Comparison of ENCODE assay signal across 8 cellular contexts in genomic region chr9:21031091-21031817, GRCh38. TPM values are rescaled to one million over a fixed set of nuclear protein-coding genes. Genes with fewer than 3 reads are reported as not detected.
DNase-seq lines count a peak whose midpoint lies in the region; ATAC-seq and TF ChIP-seq lines count a peak whose summit lies in the region.

A gene with protein sequence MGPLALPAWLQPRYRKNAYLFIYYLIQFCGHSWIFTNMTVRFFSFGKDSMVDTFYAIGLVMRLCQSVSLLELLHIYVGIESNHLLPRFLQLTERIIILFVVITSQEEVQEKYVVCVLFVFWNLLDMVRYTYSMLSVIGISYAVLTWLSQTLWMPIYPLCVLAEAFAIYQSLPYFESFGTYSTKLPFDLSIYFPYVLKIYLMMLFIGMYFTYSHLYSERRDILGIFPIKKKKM (minus strand): TSS chr9:21031640. CDS start chr9:21031590, 50 bp downstream.

- H3K27ac ChIP-seq in gastroesophageal sphincter = peak within 1 kb of the TSS; percentile 85 to 90 (median 89)
- H3K27ac ChIP-seq in ovary = peak within 1 kb of the TSS; percentile 54 to 58
- peak within 1 kb of the TSS; percentile 78 to 94 (median 83) for H3K27ac ChIP-seq in thyroid gland
- H3K27ac ChIP-seq in MM.1S (ENCODE audit: low read length) = no peak within 1 kb of the TSS

- no peaks in the 10 kb centered on the region for H3K9me3 Mint-ChIP-seq in HFFc6

- no peaks in the 10 kb centered on the region for H4K20me1 ChIP-seq in MM.1S (ENCODE audit: insufficient read depth, low read length)

- intact Hi-C loops in ovary (cut with DNase I) = no loop called here
- intact Hi-C loops in thyroid gland (cut with DNase I) = no loop called here

- H3K27me3 ChIP-seq in gastroesophageal sphincter (no peaks in the 10 kb centered on the region), ovary (no peaks in the 10 kb centered on the region), thyroid gland (no peaks in the 10 kb centered on the region), MM.1S (replicated peaks; ENCODE audit: insufficient read depth, low read length) (no peaks in the 10 kb centered on the region)

- H3K9me2 ChIP-seq in MM.1S (replicated peaks; ENCODE audit: insufficient read depth, low read length) = no peaks in the 10 kb centered on the region

- H3K4me1 ChIP-seq in gastroesophageal sphincter = peaks cover 3 to 52% (median 5%) of the 10 kb centered on the region in 3 donors
- peaks cover 4% of the 10 kb centered on the region for H3K4me1 ChIP-seq in ovary (ENCODE audit: insufficient read depth)
- peaks cover 3 to 6% of the 10 kb centered on the region in 2 donors for H3K4me1 ChIP-seq in thyroid gland
- no peaks in the 10 kb centered on the region for H3K4me1 ChIP-seq in MM.1S (ENCODE audit: low read length)

- H3K9ac ChIP-seq in MM.1S (ENCODE audit: low read length) = no peak within 1 kb of the TSS

- H3K4me3 ChIP-seq in gastroesophageal sphincter (peak within 1 kb of the TSS; percentile 72 to 88), ovary (peak within 1 kb of the TSS; percentile 52), thyroid gland (replicated peaks in 1 of 3) (peak within 1 kb of the TSS in 2 of 3 donors; percentile 14 to 32), MM.1S (ENCODE audit: low read length) (no peak within 1 kb of the TSS)

- peaks cover 5% of the 10 kb centered on the region for H3K27me3 Mint-ChIP-seq in HFFc6 (ENCODE audit: insufficient read depth)

- WGBS in gastroesophageal sphincter (ENCODE audit: low coverage in 1 of 2), 2 donors = 3 to 25% methylated on average over 4 to 9 of the region's 48 CpGs
- 3 to 7% (median 3%) methylated on average over 31 to 48 of the region's 48 CpGs for WGBS in ovary, 3 donors
- WGBS in thyroid gland, 2 donors = 6 to 7% methylated on average over 19 to 41 of the region's 48 CpGs

- peak; percentile 76 for ATAC-seq in GM18505 (IDR thresholded peaks at IDR 0.05; ENCODE audit: unreplicated experiment)
- peak; percentile 94 for ATAC-seq in gastroesophageal sphincter

- H2AFZ ChIP-seq in MM.1S (ENCODE audit: low read length) = no peak within 1 kb of the TSS

- peak within 1 kb of the TSS; percentile 58 for H3K4me3 Mint-ChIP-seq in HFFc6

- peaks cover 0 to 2% of the 10 kb centered on the region in 2 donors for H3K36me3 ChIP-seq in gastroesophageal sphincter
- H3K36me3 ChIP-seq in ovary = no peaks in the 10 kb centered on the region
- no peaks in the 10 kb centered on the region for H3K36me3 ChIP-seq in thyroid gland
- H3K36me3 ChIP-seq in MM.1S (replicated peaks; ENCODE audit: insufficient read depth, low read length) = no peaks in the 10 kb centered on the region

- no peaks in the 10 kb centered on the region for H3K79me2 ChIP-seq in MM.1S (ENCODE audit: low read length)

- TF ChIP-seq CTCF in HFFc6 (IDR thresholded peaks at IDR 0.05) = no peak
- peak in 3 of 4 experiments; percentile 8 to 35 (median 27) for TF ChIP-seq CTCF in gastroesophageal sphincter (IDR thresholded peaks at IDR 0.05)
- TF ChIP-seq CTCF in ovary (IDR thresholded peaks at IDR 0.05) = no peak
- TF ChIP-seq CTCF in thyroid gland (IDR thresholded peaks at IDR 0.05) = peak in 2 of 6 experiments; percentile 5 to 15
- TF ChIP-seq CTCF in MM.1S (IDR thresholded peaks at IDR 0.05; ENCODE audit: low read length) = no peak

- H3F3A ChIP-seq in MM.1S (ENCODE audit: insufficient read depth, low read length) = no peaks in the 10 kb centered on the region

- peaks cover 22% of the 10 kb centered on the region for H3K4me1 Mint-ChIP-seq in HFFc6 (ENCODE audit: low read depth)

- TF ChIP-seq EP300 in gastroesophageal sphincter (IDR thresholded peaks at IDR 0.05) (no peak), ovary (IDR thresholded peaks at IDR 0.05) (no peak)

- DNase-seq in HFFc6 (no peak), NCI-H345 treated with DMSO at 0.1 percent for 48 hours (lab: John Stamatoyannopoulos, UW; ENCODE audit: unreplicated experiment) (peak; percentile 9), ovary (peak; percentile 42 to 76 (median 67)), thyroid gland (peak; percentile 90 to 92), MM.1S (no peak)
- peak; percentile 67 for DNase-seq in activated effector memory CD4-positive, alpha-beta T cell treated with Interleukin-2 at 50 U/mL for 16 hours

- no peak within 1 kb of the TSS for H3K4me2 ChIP-seq in MM.1S (ENCODE audit: low read depth, low read length)

- H3K36me3 Mint-ChIP-seq in HFFc6 (ENCODE audit: low read depth) = no peaks in the 10 kb centered on the region

- H3K9me3 ChIP-seq in gastroesophageal sphincter (no peaks in the 10 kb centered on the region), ovary (no peaks in the 10 kb centered on the region), thyroid gland (no peaks in the 10 kb centered on the region), MM.1S (replicated peaks; ENCODE audit: insufficient read depth, low read length) (no peaks in the 10 kb centered on the region)

- H3K27ac Mint-ChIP-seq in HFFc6 = no peak within 1 kb of the TSS

- TF ChIP-seq POLR2A in GM18505 (IDR thresholded peaks at IDR 0.05; ENCODE audit: borderline replicate concordance, extremely low read depth, insufficient read depth, insufficient read length) = peak; percentile 57
- TF ChIP-seq POLR2A in gastroesophageal sphincter (IDR thresholded peaks at IDR 0.05) = no peak
- no peak for TF ChIP-seq POLR2A in ovary (IDR thresholded peaks at IDR 0.05)
- peak in 1 of 2 donors; percentile 28 for TF ChIP-seq POLR2A in thyroid gland (IDR thresholded peaks at IDR 0.05)

RNA-seq across cellular contexts. Expression of the gene that starts here (rescaled TPM):
- total RNA-seq in HFFc6 (2021; fragmentation: NEBNext Ultra II Directional; extraction: Animal tissue kit (Norgen Biotek cat#: 25700)) = 1 to 10 TPM; 3.0 to 5.3 (median 3.8) TPM
- total RNA-seq in gastroesophageal sphincter (10 to 100 TPM in 3 of 4 donors, 1 to 10 TPM in 1; 9.8 to 23.9 (median 16.9) TPM), ovary (1 to 10 TPM; 3.0 to 5.2 (median 3.7) TPM), thyroid gland (1 to 10 TPM; 1.8 to 4.8 (median 3.3) TPM)
- 1 to 10 TPM; 2.6 to 4.8 TPM for polyA plus RNA-seq in ovary

Comparison
In these comparisons a context has a peak if more than half of its experiments do, and no peak if none do; other contexts are left out.
1. DNase-seq: peak in NCI-H345 treated with DMSO at 0.1 percent for 48 hours (single experiment), activated effector memory CD4-positive, alpha-beta T cell treated with Interleukin-2 at 50 U/mL for 16 hours (single experiment), ovary (5 of 5) and thyroid gland (2 of 2); none in HFFc6 (single experiment) and MM.1S (single experiment).
2. CTCF ChIP-seq: peak in gastroesophageal sphincter (3 of 4); none in HFFc6 (single experiment), ovary (0 of 3) and MM.1S (single experiment).